In genomic region chr16:67561501-67561823, GRCh38 we compare ENCODE assay signal across 1 cellular context.
TF ChIP-seq lines count a peak whose summit lies in the region.

No MANE protein-coding gene starts in this region.

TF ChIP-seq in HEK293, 187 proteins besides CTCF, POLR2A, EP300 and RAD21 (continued from another document):
- TF ChIP-seq PRDM6 (tag by site-specific recombination; IDR thresholded peaks at IDR 0.05) (no peak), ZNF518A (tag by site-specific recombination; conservative IDR thresholded peaks at IDR 0.05; ENCODE audit: low read depth) (no peak), SCRT1 (tag by site-specific recombination; IDR thresholded peaks at IDR 0.05; ENCODE audit: borderline replicate concordance) (no peak), ZNF302 (tag by site-specific recombination; IDR thresholded peaks at IDR 0.05; ENCODE audit: low read depth) (no peak), ZFP37 (tag by site-specific recombination; IDR thresholded peaks at IDR 0.05) (no peak), TCF7L2 (IDR thresholded peaks at IDR 0.05; ENCODE audit: borderline replicate concordance, low read depth, low read length) (no peak), ZNF658 (tag by site-specific recombination; IDR thresholded peaks at IDR 0.05) (no peak)
